ENCODE assay signal across 12 cellular contexts in genomic region chr1:116497660-116498059, GRCh38.
DNase-seq lines count a peak whose midpoint lies in the region; ATAC-seq and TF ChIP-seq lines count a peak whose summit lies in the region.
"Had no signal": no experiment of that assay in that cellular context is flagged by ENCODE, and none has a peak within 500 bp of the region (broad histone marks: within the 10 kb centered on the region; RNA-seq: fewer than 3 reads in every experiment).

No MANE protein-coding gene starts in this region.

- peaks cover 43 to 62% of the 10 kb centered on the region in 2 experiments for H3K4me1 ChIP-seq in neutrophil (ENCODE audit: control insufficient read depth in 1 of 2, insufficient read depth in 1 of 2, low read depth in 1 of 2, low read length in 1 of 2)

- no peak overlapping the region for H3K4me3 ChIP-seq in fibroblast of pulmonary artery (replicated peaks; ENCODE audit: low read depth, low read length)
- H3K4me3 ChIP-seq in neutrophil (ENCODE audit: low read depth in 1 of 2, low read length in 1 of 2), result no peak overlapping the region

- DNase-seq in EL, result peak; percentile 62
- peak; percentile 85 for DNase-seq in RPMI7951 (ENCODE audit: low read depth)
- peak; percentile 51 for DNase-seq in fibroblast of pulmonary artery (ENCODE audit: low read depth)
- no peak for DNase-seq in central memory CD4-positive, alpha-beta T cell
- no peak for DNase-seq in NCI-H446 treated with DMSO at 0.1 percent for 48 hours (lab: John Stamatoyannopoulos, UW)
- DNase-seq in SHP77 (lab: John Stamatoyannopoulos, UW), result no peak
- DNase-seq: activated CD8-positive, alpha-beta memory T cell treated with anti-CD3 and anti-CD28 coated beads for 24 hours; DMS79 treated with DMSO at 0.1 percent for 48 hours; NCI-H526 treated with DMSO at 0.1 percent for 48 hours; stimulated activated CD4-positive, alpha-beta T cell treated with anti-CD3 and anti-CD28 coated beads, Interleukin-2, amount 100 ng/mL, for 48 hours had no signal

- H3K27ac ChIP-seq in neutrophil, result peak overlapping the region; percentile 68

- H3K9me3 ChIP-seq in neutrophil, result no peaks in the 10 kb centered on the region

- TF ChIP-seq CTCF in fibroblast of pulmonary artery (IDR thresholded peaks at IDR 0.05; ENCODE audit: low read length, missing control alignments) (no peak), neutrophil (IDR thresholded peaks at IDR 0.05) (no peak)

- H3K27me3 ChIP-seq in neutrophil, result no peaks in the 10 kb centered on the region

- no peak for ATAC-seq in HG02759 (IDR thresholded peaks at IDR 0.05; ENCODE audit: unreplicated experiment)

- peaks cover 3% of the 10 kb centered on the region for H3K36me3 ChIP-seq in neutrophil

Comparison
In these comparisons a context has a peak if more than half of its experiments do, and no peak if none do; other contexts are left out.
1. DNase-seq: peak in EL (single experiment), RPMI7951 (single experiment) and fibroblast of pulmonary artery (single experiment); none in central memory CD4-positive, alpha-beta T cell (single experiment), NCI-H446 treated with DMSO at 0.1 percent for 48 hours (single experiment) and SHP77 (0 of 2).